9 cellular contexts compared by ENCODE assay signal in genomic region chr1:6580119-6580587, GRCh38. TPM values are rescaled to one million over a fixed set of nuclear protein-coding genes. Genes with fewer than 3 reads are reported as not detected.
A peak's percentile ranks its signal among the peaks of the same experiment; 100 is the strongest.
DNase-seq lines count a peak whose midpoint lies in the region; ATAC-seq and TF ChIP-seq lines count a peak whose summit lies in the region.
"Had no signal": no experiment of that assay in that cellular context is flagged by ENCODE, and none has a peak within 500 bp of the region (broad histone marks: within the 10 kb centered on the region; RNA-seq: fewer than 3 reads in every experiment).

No MANE protein-coding gene starts in this region.

- H3K27me3 ChIP-seq in mesendoderm (ENCODE audit: insufficient read depth, low read length, poor library complexity): no peaks in the 10 kb centered on the region

- DNase-seq in NAMALWA (ENCODE audit: low spot score) (peak; percentile 68), chondrocyte (ENCODE audit: low spot score) (no peak), mesendoderm (no peak), T1000 (lab: John Stamatoyannopoulos, UW) (no peak), sciatic nerve (ENCODE audit: low spot score) (no peak), NCI-H510A (lab: John Stamatoyannopoulos, UW) (no peak)

- no peak overlapping the region for H2AK5ac ChIP-seq in mesendoderm (ENCODE audit: low read length)

- H3K27me3 Mint-ChIP-seq in chondrocyte (ENCODE audit: low read depth): no peaks in the 10 kb centered on the region

- peak overlapping the region; percentile 69 for H3K4me3 ChIP-seq in mesendoderm (ENCODE audit: low read length)

- H3K36me3 ChIP-seq in mesendoderm (ENCODE audit: control insufficient read depth, insufficient read depth, low read length): no peaks in the 10 kb centered on the region

- H3K56ac ChIP-seq in mesendoderm (ENCODE audit: low read length): peak overlapping the region; percentile 88

- no CpG with 5 or more reads among the region's 30 CpGs for WGBS in mesendoderm (ENCODE audit: extremely low coverage, insufficient coverage, low lambda C conversion rate)

- H3K36me3 Mint-ChIP-seq in chondrocyte (ENCODE audit: low read depth): no peaks in the 10 kb centered on the region

- peaks cover 3% of the 10 kb centered on the region for H3K4me1 ChIP-seq in mesendoderm (ENCODE audit: control insufficient read depth, low read depth, low read length)

- H2BK5ac ChIP-seq in mesendoderm (ENCODE audit: low read length): no peak overlapping the region

- no peak for TF ChIP-seq CTCF in chondrocyte (IDR thresholded peaks at IDR 0.05)

- no peak overlapping the region for H3K18ac ChIP-seq in mesendoderm (ENCODE audit: low read length)

- H2BK120ac ChIP-seq in mesendoderm (ENCODE audit: low read depth, low read length): no peak overlapping the region

- H3K79me1 ChIP-seq in mesendoderm (ENCODE audit: low read length): peaks cover 8% of the 10 kb centered on the region

- no peak overlapping the region for H3K23ac ChIP-seq in mesendoderm (ENCODE audit: low read length)

- no peak overlapping the region for H2BK15ac ChIP-seq in mesendoderm (replicated peaks; ENCODE audit: low read depth)

- peak overlapping the region; percentile 94 for H3K27ac Mint-ChIP-seq in chondrocyte (ENCODE audit: unreplicated experiment)

- no peak overlapping the region for H4K8ac ChIP-seq in mesendoderm (ENCODE audit: low read depth, low read length)

- intact Hi-C loops in sciatic nerve (cut with DNase I): no loop called here

- H3K4ac ChIP-seq in mesendoderm (ENCODE audit: low read depth, low read length): no peak overlapping the region

- H4K5ac ChIP-seq in mesendoderm (ENCODE audit: low read length): no peak overlapping the region

- no peaks in the 10 kb centered on the region for H3K9me3 Mint-ChIP-seq in chondrocyte (ENCODE audit: low read depth)

- peak overlapping the region; percentile 66 for H3K4me2 ChIP-seq in mesendoderm (ENCODE audit: low read length)

- H3K79me2 ChIP-seq in mesendoderm (ENCODE audit: control insufficient read depth, insufficient read depth, low read length): peaks cover 3% of the 10 kb centered on the region

- no peak overlapping the region for H3K27ac ChIP-seq in mesendoderm (ENCODE audit: low read depth, low read length)

- ATAC-seq in GM18909 (IDR thresholded peaks at IDR 0.05; ENCODE audit: poor library complexity, unreplicated experiment) (peak; percentile 31), HG02678 (IDR thresholded peaks at IDR 0.05; ENCODE audit: unreplicated experiment) (no peak), sciatic nerve (no peak)

- H3K4me3 Mint-ChIP-seq in chondrocyte (ENCODE audit: unreplicated experiment): peak overlapping the region; percentile 90

- H3K4me1 Mint-ChIP-seq in chondrocyte (ENCODE audit: low read depth): peaks cover 32% of the 10 kb centered on the region

- peak overlapping the region; percentile 81 for H3K9ac ChIP-seq in mesendoderm (ENCODE audit: low read length)

RNA-seq across cellular contexts. Expression of gene ZBTB48, which starts 0.4 kb away (rescaled TPM):
- total RNA-seq in chondrocyte (19.9 to 27.4 TPM (median 23.7 TPM) in 3 replicates), sciatic nerve (28.9 TPM)
- 16.1 TPM for polyA plus RNA-seq in mesendoderm (2013, experiment 1 of 2)
- 14.9 TPM for polyA plus RNA-seq in mesendoderm (2013, experiment 2 of 2)

RNA-seq across cellular contexts. Expression of gene KLHL21, which starts 22.5 kb away (rescaled TPM):
- total RNA-seq in chondrocyte (34.3 to 39.6 TPM (median 38.3 TPM) in 3 replicates), sciatic nerve (31.4 TPM)
- polyA plus RNA-seq in mesendoderm (2013, experiment 1 of 2): 11.2 TPM
- 10.9 TPM for polyA plus RNA-seq in mesendoderm (2013, experiment 2 of 2)

RNA-seq across cellular contexts. Expression of gene TAS1R1, which starts 25.0 kb away (rescaled TPM):
- total RNA-seq in chondrocyte (not detected in 3 replicates), sciatic nerve (not detected)
- 0.01 TPM for polyA plus RNA-seq in mesendoderm (2013, experiment 1 of 2)
- polyA plus RNA-seq in mesendoderm (2013, experiment 2 of 2): 0.04 TPM
- total RNA-seq: T-helper 2 cell treated with Interferon-gamma antibody and Interleukin-4, amounts not matched to agents 100 ng/mL and 5 ng/mL, for 36 hours had no signal

RNA-seq across cellular contexts. Expression of gene NOL9, which starts 25.8 kb away (rescaled TPM):
- total RNA-seq in chondrocyte (24.0 to 32.3 TPM (median 27.0 TPM) in 3 replicates), sciatic nerve (26.0 TPM)
- polyA plus RNA-seq in mesendoderm (2013, experiment 1 of 2): 16.7 TPM
- 16.5 TPM for polyA plus RNA-seq in mesendoderm (2013, experiment 2 of 2)

RNA-seq across cellular contexts. Expression of gene PHF13, which starts 33.4 kb away (rescaled TPM):
- total RNA-seq in chondrocyte (22.2 to 25.6 TPM (median 23.9 TPM) in 3 replicates), sciatic nerve (19.3 TPM)
- 14.6 TPM for polyA plus RNA-seq in mesendoderm (2013, experiment 1 of 2)
- polyA plus RNA-seq in mesendoderm (2013, experiment 2 of 2): 14.9 TPM
